Comparison of ENCODE assay signal across 8 cellular contexts in the genomic region with DNA sequence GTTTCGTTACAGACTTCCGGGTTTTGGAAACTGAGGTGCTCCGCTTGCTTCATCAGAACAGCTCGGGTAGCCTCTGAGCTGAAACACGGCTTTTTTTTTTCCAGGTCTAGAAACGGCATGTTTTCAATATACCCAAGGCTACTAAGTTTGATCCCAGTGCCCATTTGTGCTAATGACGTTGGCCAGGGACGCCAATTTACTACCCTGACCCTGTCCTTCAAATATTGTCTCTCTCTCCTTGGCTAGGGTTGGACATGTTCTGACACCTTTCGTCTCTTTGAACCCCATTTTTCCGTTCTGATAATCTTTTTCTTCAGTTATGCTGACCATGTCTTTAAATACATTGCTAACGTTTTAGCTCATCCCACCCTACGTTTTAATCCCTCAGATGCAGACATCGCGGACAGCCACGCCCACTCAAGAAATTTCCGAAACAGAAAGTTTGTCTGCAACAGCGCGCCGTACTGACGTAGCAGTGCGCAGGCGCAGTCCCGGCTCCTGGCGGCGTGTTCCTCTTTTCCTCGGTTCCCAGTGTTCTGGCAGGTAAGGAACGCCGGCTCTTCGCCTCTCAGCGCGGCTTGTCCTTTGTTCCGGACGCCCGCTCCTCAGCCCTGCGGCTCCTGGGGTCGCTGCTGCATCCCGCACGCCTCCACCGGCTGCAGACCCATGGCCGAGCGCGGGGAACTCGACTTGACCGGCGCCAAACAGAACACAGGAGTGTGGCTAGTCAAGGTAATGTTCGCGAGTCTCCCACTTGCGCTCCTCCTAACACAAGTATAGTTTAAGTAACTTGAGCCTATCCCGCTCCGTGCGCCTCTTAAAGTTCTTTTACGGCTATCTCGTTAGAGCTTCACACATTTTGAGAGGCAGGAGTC. TPM values are rescaled to one million over a fixed set of nuclear protein-coding genes. Genes with fewer than 3 reads are reported as not detected.
DNase-seq lines count a peak whose midpoint lies in the region; ATAC-seq, FAIRE-seq and TF ChIP-seq lines count a peak whose summit lies in the region.

A gene with protein sequence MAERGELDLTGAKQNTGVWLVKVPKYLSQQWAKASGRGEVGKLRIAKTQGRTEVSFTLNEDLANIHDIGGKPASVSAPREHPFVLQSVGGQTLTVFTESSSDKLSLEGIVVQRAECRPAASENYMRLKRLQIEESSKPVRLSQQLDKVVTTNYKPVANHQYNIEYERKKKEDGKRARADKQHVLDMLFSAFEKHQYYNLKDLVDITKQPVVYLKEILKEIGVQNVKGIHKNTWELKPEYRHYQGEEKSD (plus strand): TSS at position 521 of the 875 bp plus-strand sequence. CDS start 146 bp downstream, at position 667.

- WGBS in psoas muscle, 3 donors = 0 to 1% (median 0%) methylated on average over 53 of the region's 53 CpGs
- WGBS in urinary bladder = under 1% methylated on average over 53 of the region's 53 CpGs

- DNase-seq in GM12892 (ENCODE audit: insufficient read length) = peak; percentile 70
- DNase-seq in NCI-H146 treated with DMSO at 0.1 percent for 48 hours (lab: John Stamatoyannopoulos, UW; ENCODE audit: unreplicated experiment) = peak; percentile 84
- peak; percentile 28 to 92 (median 77) for DNase-seq in amygdala (lab: John Stamatoyannopoulos, UW)
- peak; percentile 92 for DNase-seq in right atrium auricular region (ENCODE audit: low spot score)
- peak; percentile 89 to 94 for DNase-seq in psoas muscle

- H3K4me1 ChIP-seq in right atrium auricular region (peaks cover 0 to 25% of the 10 kb centered on the region in 2 donors), psoas muscle (peaks cover 12% of the 10 kb centered on the region), urinary bladder (ENCODE audit: insufficient read depth) (peaks cover 3% of the 10 kb centered on the region)

- H3K4me3 ChIP-seq in right atrium auricular region (peak within 1 kb of the TSS; percentile 72 to 93), psoas muscle (peak within 1 kb of the TSS; percentile 87), urinary bladder (ENCODE audit: low read depth, low read length) (peak within 1 kb of the TSS; percentile 72)

- peak; percentile 97 for FAIRE-seq in GM12892 (lab: Jason Lieb, UNC)

- TF ChIP-seq CTCF in right atrium auricular region (IDR thresholded peaks at IDR 0.05) (peak in 1 of 2 donors; percentile 15), psoas muscle (IDR thresholded peaks at IDR 0.05) (no peak)

- no peaks in the 10 kb centered on the region for H3K27me3 ChIP-seq in right atrium auricular region
- H3K27me3 ChIP-seq in psoas muscle (ENCODE audit: insufficient read depth in 3 of 3, low read length in 2 of 3) = no peaks in the 10 kb centered on the region

- peak within 1 kb of the TSS; percentile 81 to 92 for H3K27ac ChIP-seq in right atrium auricular region
- peak within 1 kb of the TSS; percentile 82 for H3K27ac ChIP-seq in psoas muscle
- no peak within 1 kb of the TSS for H3K27ac ChIP-seq in urinary bladder (ENCODE audit: low read depth)

- H3K36me3 ChIP-seq in right atrium auricular region (no peaks in the 10 kb centered on the region), psoas muscle (ENCODE audit: insufficient read depth in 1 of 2, low read depth in 1 of 2) (no peaks in the 10 kb centered on the region), urinary bladder (ENCODE audit: insufficient read depth) (no peaks in the 10 kb centered on the region)

- ATAC-seq in HG02852 (IDR thresholded peaks at IDR 0.05; ENCODE audit: unreplicated experiment) (peak; percentile 76), psoas muscle (peak; percentile 93 to 98 (median 96))

- H3K9me3 ChIP-seq in right atrium auricular region (no peaks in the 10 kb centered on the region), psoas muscle (no peaks in the 10 kb centered on the region)

- TF ChIP-seq POLR2A in GM12892 (IDR thresholded peaks at IDR 0.05; ENCODE audit: low read depth, low read length) = peak; percentile 84

- intact Hi-C loops in T-helper 1 cell treated with Interleukin-12 subunit alpha and Interleukin-12 subunit beta and Interleukin-4 antibody, amounts not matched to agents 30 ng/mL and 1 ng/mL, for 36 hours (cut with micrococcal nuclease) = loop anchor here (1.0 to 10.0 kb wide), 16 partner anchors 11 to 1485 kb away; a partner anchor contains a TSS
- intact Hi-C loops in psoas muscle (cut with DNase I) = loop anchor here in 1 of 2 donors (5.0 kb wide), 2 partner anchors 73 to 162 kb away; no protein-coding TSS in a partner anchor

RNA-seq across cellular contexts. Expression of the gene that starts here (rescaled TPM):
- 18.5 TPM for polyA plus RNA-seq in GM12892 (2012; ENCODE audit: missing spikeins)
- total RNA-seq in T-helper 1 cell treated with Interleukin-12 subunit alpha and Interleukin-12 subunit beta and Interleukin-4 antibody, amounts not matched to agents 30 ng/mL and 1 ng/mL, for 36 hours = 16.9 and 21.1 TPM in 2 replicates
- 10 to 100 TPM in 1 of 2 donors, 1 to 10 TPM in 1; 9.4 to 23.3 TPM for total RNA-seq in right atrium auricular region
- total RNA-seq in psoas muscle = 10 to 100 TPM; 12.9 to 23.2 (median 15.4) TPM
- polyA plus RNA-seq in psoas muscle = 10 to 100 TPM; 19.2 to 23.5 (median 23.0) TPM
- total RNA-seq in urinary bladder = 30.7 TPM
- polyA plus RNA-seq in urinary bladder = 21.3 TPM
